3 cellular contexts compared by ENCODE assay signal in genomic region chr1:26345718-26346117, GRCh38.
TF ChIP-seq lines count a peak whose summit lies in the region.

No MANE protein-coding gene starts in this region.

TF ChIP-seq in SK-N-SH treated with all-trans-retinoic acid at 6 μM for 48 hours, 23 proteins besides CTCF, POLR2A, EP300 and RAD21:
- no peak for TF ChIP-seq ZC3H10 (CRISPR knock-in tag; IDR thresholded peaks at IDR 0.05)

TF ChIP-seq in SK-N-SH, 30 proteins besides CTCF, POLR2A, EP300 and RAD21:
- TF ChIP-seq GABPA (IDR thresholded peaks at IDR 0.05; ENCODE audit: low read depth), result no peak
- no peak for TF ChIP-seq IRF3 (IDR thresholded peaks at IDR 0.05; ENCODE audit: low read depth, low read length)
- TF ChIP-seq TCF12 (IDR thresholded peaks at IDR 0.05), result no peak
- no peak for TF ChIP-seq YY1 (IDR thresholded peaks at IDR 0.05; ENCODE audit: low read depth)

TF ChIP-seq in K562, 482 proteins besides CTCF, POLR2A, EP300 and RAD21:
- no peak for TF ChIP-seq ZNF740 (CRISPR knock-in tag; IDR thresholded peaks at IDR 0.05)
- TF ChIP-seq ZNF740 (tag; IDR thresholded peaks at IDR 0.05), result no peak
- TF ChIP-seq JUND (IDR thresholded peaks at IDR 0.05; ENCODE audit: borderline replicate concordance, low read depth, low read length), result no peak
- no peak for TF ChIP-seq JUND (tag; IDR thresholded peaks at IDR 0.05; ENCODE audit: borderline replicate concordance, low read depth, low read length)
- TF ChIP-seq PHF21A (IDR thresholded peaks at IDR 0.05; ENCODE audit: borderline replicate concordance, low read depth), result no peak
- no peak for TF ChIP-seq ZNF449 (CRISPR knock-in tag; IDR thresholded peaks at IDR 0.05)
- TF ChIP-seq CAMTA2 (CRISPR knock-in tag; conservative IDR thresholded peaks at IDR 0.05), result no peak
- no peak for TF ChIP-seq SREBF2 (CRISPR knock-in tag; IDR thresholded peaks at IDR 0.05)
- TF ChIP-seq TCF7 (IDR thresholded peaks at IDR 0.05; ENCODE audit: borderline replicate concordance), result no peak
- TF ChIP-seq SMC3 (conservative IDR thresholded peaks at IDR 0.05; ENCODE audit: insufficient read depth, low read depth, low read length), result no peak
